In the genomic region with DNA sequence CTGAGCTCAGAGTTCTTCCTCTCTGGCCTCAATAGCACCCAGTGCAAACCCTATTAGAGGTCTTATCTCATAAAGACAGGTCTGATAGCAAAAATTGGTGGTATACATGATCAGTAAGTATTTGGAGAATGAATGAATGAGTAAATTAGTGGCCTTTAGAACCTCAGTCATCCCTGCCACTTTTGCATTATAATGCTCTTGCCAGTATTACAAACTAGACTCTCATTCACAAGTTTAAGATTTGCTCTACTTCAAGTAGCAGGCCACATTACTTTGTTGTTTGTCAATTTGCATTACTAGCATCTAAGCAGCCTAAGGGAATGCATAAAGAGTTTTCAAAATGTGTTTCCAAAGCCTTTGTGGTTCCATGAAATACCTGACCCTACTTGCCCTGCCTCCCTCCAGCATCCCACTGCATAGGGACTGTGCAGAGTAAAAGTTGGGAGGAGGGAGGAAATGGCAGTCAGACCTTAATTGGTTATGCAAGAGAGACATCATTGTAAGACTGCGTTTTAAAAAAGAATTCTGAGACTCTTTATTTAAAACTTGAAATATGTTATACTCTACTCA, we compare ENCODE assay signal across 31 cellular contexts. TPM values are rescaled to one million over a fixed set of nuclear protein-coding genes. Genes with fewer than 3 reads are reported as not detected.
"Had no signal": no experiment of that assay in that cellular context is flagged by ENCODE, and none has a peak within 500 bp of the region (broad histone marks: within the 10 kb centered on the region; RNA-seq: fewer than 3 reads in every experiment).

No MANE protein-coding gene starts in this region.

- H3K4me2 ChIP-seq: neural progenitor cell, smooth muscle cell had no signal

- H3K36me3 Mint-ChIP-seq: immature natural killer cell; naive thymus-derived CD8-positive, alpha-beta T cell; stimulated activated naive B cell treated with anti-CD40 and anti-IgM and Interleukin-4, amounts not matched to agents 10 μg/mL and 1 μg/mL and 100 μg/mL, for 72 hours had no signal

- H3K27me3 ChIP-seq: left lung, neural progenitor cell, neutrophil, right atrium auricular region, right lobe of liver, stomach, suprapubic skin, tibial artery, upper lobe of right lung had no signal

- H3K79me2 ChIP-seq: parathyroid adenoma had no signal

- H3K9me3 Mint-ChIP-seq: naive thymus-derived CD8-positive, alpha-beta T cell; nephron progenitor cell; neural progenitor cell; stimulated activated naive B cell treated with anti-CD40 and anti-IgM and Interleukin-4, amounts not matched to agents 10 μg/mL and 1 μg/mL and 100 μg/mL, for 72 hours had no signal

- H3K4me3 Mint-ChIP-seq: immature natural killer cell; naive thymus-derived CD8-positive, alpha-beta T cell; nephron progenitor cell; neural progenitor cell; stimulated activated naive B cell treated with anti-CD40 and anti-IgM and Interleukin-4, amounts not matched to agents 10 μg/mL and 1 μg/mL and 100 μg/mL, for 72 hours had no signal

- DNase-seq: hypothalamus; immature natural killer cell; kidney; left colon; left lung; lower lobe of right lung; mammary epithelial cell; mesenchymal stem cell; naive thymus-derived CD8-positive, alpha-beta T cell; nephron progenitor cell; occipital lobe; psoas muscle; right lobe of liver; stimulated activated CD4-positive, alpha-beta T cell treated with anti-CD3 and anti-CD28 coated beads, Interleukin-1b, Interleukin-23, amount 100 ng/mL, for 48 hours; stimulated activated CD4-positive, alpha-beta T cell treated with anti-CD3 and anti-CD28 coated beads, Interleukin-2, amount 100 ng/mL, for 48 hours; stimulated activated CD4-positive, alpha-beta T cell treated with anti-CD3 and anti-CD28 coated beads, Interleukin-4, amount 100 ng/mL, for 4 hours; stimulated activated naive B cell treated with anti-CD40 and anti-IgM and Interleukin-4, amounts not matched to agents 10 μg/mL and 1 μg/mL and 100 μg/mL, for 72 hours; stimulated activated naive CD8-positive, alpha-beta T cell treated with anti-CD3 and anti-CD28 coated beads, Interleukin-15, Interleukin-2, amounts not matched to agents 100 U/mL and 50 U/mL, for 24 hours; stomach; tibial artery; trophoblast cell; upper lobe of right lung had no signal

- ATAC-seq: left colon; left lung; lower lobe of right lung; naive thymus-derived CD8-positive, alpha-beta T cell; psoas muscle; right lobe of liver; stimulated activated naive B cell treated with anti-CD40 and anti-IgM and Interleukin-4, amounts not matched to agents 10 μg/mL and 1 μg/mL and 100 μg/mL, for 72 hours; stimulated activated naive CD8-positive, alpha-beta T cell treated with anti-CD3 and anti-CD28 coated beads, Interleukin-15, Interleukin-2, amounts not matched to agents 100 U/mL and 50 U/mL, for 24 hours; upper lobe of right lung had no signal

- H3K4me3 ChIP-seq: left lung, lower lobe of right lung, neural progenitor cell, psoas muscle, right atrium auricular region, right lobe of liver, smooth muscle cell, stomach, suprapubic skin, thoracic aorta, tibial artery, upper lobe of right lung had no signal

- H3K36me3 ChIP-seq: left lung, lower lobe of right lung, neural progenitor cell, neutrophil, suprapubic skin, upper lobe of right lung had no signal

- H3K27ac Mint-ChIP-seq: immature natural killer cell; naive thymus-derived CD8-positive, alpha-beta T cell; neural progenitor cell; stimulated activated naive B cell treated with anti-CD40 and anti-IgM and Interleukin-4, amounts not matched to agents 10 μg/mL and 1 μg/mL and 100 μg/mL, for 72 hours had no signal

- H3K4me1 ChIP-seq: left lung, lower lobe of right lung, neural progenitor cell, parathyroid adenoma, psoas muscle, right atrium auricular region, right lobe of liver, suprapubic skin, tibial artery, upper lobe of right lung had no signal

- H3K4me1 Mint-ChIP-seq: immature natural killer cell; naive thymus-derived CD8-positive, alpha-beta T cell; neural progenitor cell; stimulated activated naive B cell treated with anti-CD40 and anti-IgM and Interleukin-4, amounts not matched to agents 10 μg/mL and 1 μg/mL and 100 μg/mL, for 72 hours had no signal

- H3K27ac ChIP-seq: left lung, lower lobe of right lung, neural progenitor cell, neutrophil, parathyroid adenoma, psoas muscle, right atrium auricular region, right lobe of liver, stomach, suprapubic skin, thoracic aorta, tibial artery, upper lobe of right lung had no signal

- H3K9me3 ChIP-seq: left lung, lower lobe of right lung, neutrophil, psoas muscle, right atrium auricular region, right lobe of liver, stomach, suprapubic skin, thoracic aorta, tibial artery, upper lobe of right lung had no signal

- H3K9ac ChIP-seq: neural progenitor cell, parathyroid adenoma had no signal

- FAIRE-seq: islet of Langerhans, kidney, urothelium cell line had no signal

- H2AFZ ChIP-seq: neural progenitor cell, parathyroid adenoma had no signal

RNA-seq across cellular contexts. Expression of a gene that starts 21.3 kb away (rescaled TPM):
- total RNA-seq: naive thymus-derived CD8-positive, alpha-beta T cell had no signal
- polyA plus RNA-seq: immature natural killer cell; naive thymus-derived CD8-positive, alpha-beta T cell had no signal
